In genomic region chr1:34013958-34014737, GRCh38 we compare ENCODE assay signal across 8 cellular contexts.
DNase-seq lines count a peak whose midpoint lies in the region; ATAC-seq, FAIRE-seq and TF ChIP-seq lines count a peak whose summit lies in the region.

No MANE protein-coding gene starts in this region.

- no peak for ATAC-seq in GM19397 (IDR thresholded peaks at IDR 0.05; ENCODE audit: unreplicated experiment)

- no peak overlapping the region for H3K27ac Mint-ChIP-seq in nephron progenitor cell

- H3K9me3 Mint-ChIP-seq in nephron progenitor cell: no peaks in the 10 kb centered on the region

- H3K36me3 ChIP-seq in bronchial epithelial cell (ENCODE audit: control insufficient read depth, insufficient read depth, low read length): no peaks in the 10 kb centered on the region

- H3K4me1 Mint-ChIP-seq in nephron progenitor cell: no peaks in the 10 kb centered on the region

- in situ Hi-C loops in G401 (cut with HindIII; ENCODE audit: low sequenced_read_pairs): no loop called here

- DNase-seq in G401 (ENCODE audit: low spot score): peak; percentile 10
- peak; percentile 3 for DNase-seq in Jurkat, Clone E6-1 (ENCODE audit: low read depth, low spot score)
- no peak for DNase-seq in bronchial epithelial cell (ENCODE audit: low read depth)
- peak; percentile 68 for DNase-seq in nephron progenitor cell
- no peak for DNase-seq in OCI-M2 (lab: John Stamatoyannopoulos, UW; ENCODE audit: unreplicated experiment)
- no peak for DNase-seq in A172 (ENCODE audit: low spot score)
- DNase-seq in activated CD4-positive, alpha-beta T cell treated with anti-CD3 and anti-CD28 coated beads for 4 hours: no peak

- peaks cover 7% of the 10 kb centered on the region for H3K27me3 Mint-ChIP-seq in nephron progenitor cell (ENCODE audit: low read depth, poor library complexity)

- no peaks in the 10 kb centered on the region for H3K36me3 Mint-ChIP-seq in nephron progenitor cell (ENCODE audit: low read depth)

- H3K27me3 ChIP-seq in bronchial epithelial cell (ENCODE audit: control insufficient read depth, insufficient read depth, low read length): no peaks in the 10 kb centered on the region

- H3K4me3 Mint-ChIP-seq in nephron progenitor cell: no peak overlapping the region

- peak; percentile 66 for FAIRE-seq in bronchial epithelial cell (lab: Jason Lieb, UNC)

- no peak for TF ChIP-seq CTCF in bronchial epithelial cell (IDR thresholded peaks at IDR 0.05; ENCODE audit: insufficient read depth, low read length, severe bottlenecking)
- peak; percentile 68 for TF ChIP-seq CTCF in nephron progenitor cell (IDR thresholded peaks at IDR 0.05)

- no peak overlapping the region for H3K4me3 ChIP-seq in Jurkat, Clone E6-1 (ENCODE audit: low read length)
- H3K4me3 ChIP-seq in bronchial epithelial cell (ENCODE audit: low read depth, low read length): no peak overlapping the region

Comparison
In these comparisons a context has a peak if more than half of its experiments do, and no peak if none do; other contexts are left out.
1. DNase-seq: peak in G401 (single experiment), Jurkat, Clone E6-1 (single experiment) and nephron progenitor cell (single experiment); none in bronchial epithelial cell (single experiment), OCI-M2 (single experiment), A172 (single experiment) and activated CD4-positive, alpha-beta T cell treated with anti-CD3 and anti-CD28 coated beads for 4 hours (0 of 2).